ENCODE assay signal across 1 cellular context in the genomic region with DNA sequence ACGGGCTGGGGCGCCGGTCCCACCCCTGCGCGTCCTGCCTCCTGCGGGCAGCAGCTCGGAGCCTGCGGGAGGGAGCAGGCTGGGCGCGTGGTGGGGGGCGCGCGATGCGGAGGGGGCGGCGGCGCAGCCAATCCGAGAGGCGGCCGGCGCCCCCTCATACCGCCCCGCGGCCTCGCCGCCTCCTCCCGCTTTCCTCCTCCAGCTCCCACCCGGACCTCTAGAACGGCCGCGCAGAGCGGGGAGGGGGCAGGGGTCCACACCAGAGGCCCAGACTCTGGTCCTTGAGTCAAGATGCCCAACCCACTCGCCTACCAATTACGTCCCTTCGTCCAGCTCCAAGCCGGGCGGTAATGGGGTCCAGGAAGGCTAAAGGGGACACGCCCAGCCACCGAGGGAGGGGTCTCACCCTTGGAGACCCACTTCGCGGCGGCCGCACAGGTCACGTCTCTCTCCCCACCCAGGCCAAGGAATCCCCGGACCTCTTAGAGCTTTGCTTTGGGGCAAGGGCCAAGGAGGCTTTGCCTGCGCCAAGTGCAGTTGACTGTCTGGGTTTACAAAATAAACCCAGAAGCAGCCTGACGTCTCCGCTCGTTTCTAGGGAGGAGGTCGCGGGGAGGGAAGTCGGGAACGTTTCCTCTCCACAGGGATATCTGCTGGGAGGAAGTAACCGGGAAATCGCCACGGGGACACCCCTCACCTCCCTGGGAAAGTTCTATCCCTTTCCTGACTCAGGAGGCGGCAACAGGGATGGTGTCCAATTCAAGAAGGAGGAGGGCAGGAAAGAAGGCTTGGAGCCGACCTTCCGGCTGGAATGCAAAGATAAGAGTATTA.
A peak's percentile ranks its signal among the peaks of the same experiment; 100 is the strongest.
TF ChIP-seq lines count a peak whose summit lies in the region.

A gene with protein sequence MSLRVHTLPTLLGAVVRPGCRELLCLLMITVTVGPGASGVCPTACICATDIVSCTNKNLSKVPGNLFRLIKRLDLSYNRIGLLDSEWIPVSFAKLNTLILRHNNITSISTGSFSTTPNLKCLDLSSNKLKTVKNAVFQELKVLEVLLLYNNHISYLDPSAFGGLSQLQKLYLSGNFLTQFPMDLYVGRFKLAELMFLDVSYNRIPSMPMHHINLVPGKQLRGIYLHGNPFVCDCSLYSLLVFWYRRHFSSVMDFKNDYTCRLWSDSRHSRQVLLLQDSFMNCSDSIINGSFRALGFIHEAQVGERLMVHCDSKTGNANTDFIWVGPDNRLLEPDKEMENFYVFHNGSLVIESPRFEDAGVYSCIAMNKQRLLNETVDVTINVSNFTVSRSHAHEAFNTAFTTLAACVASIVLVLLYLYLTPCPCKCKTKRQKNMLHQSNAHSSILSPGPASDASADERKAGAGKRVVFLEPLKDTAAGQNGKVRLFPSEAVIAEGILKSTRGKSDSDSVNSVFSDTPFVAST (minus strand): TSS at position 66 of the 831 bp plus-strand sequence. CDS start 957 bp downstream, outside the sequence.

TF ChIP-seq in HEK293, 187 proteins besides CTCF, POLR2A, EP300 and RAD21 (continued from another document and continues in another):
- TF ChIP-seq, protein P1, sequence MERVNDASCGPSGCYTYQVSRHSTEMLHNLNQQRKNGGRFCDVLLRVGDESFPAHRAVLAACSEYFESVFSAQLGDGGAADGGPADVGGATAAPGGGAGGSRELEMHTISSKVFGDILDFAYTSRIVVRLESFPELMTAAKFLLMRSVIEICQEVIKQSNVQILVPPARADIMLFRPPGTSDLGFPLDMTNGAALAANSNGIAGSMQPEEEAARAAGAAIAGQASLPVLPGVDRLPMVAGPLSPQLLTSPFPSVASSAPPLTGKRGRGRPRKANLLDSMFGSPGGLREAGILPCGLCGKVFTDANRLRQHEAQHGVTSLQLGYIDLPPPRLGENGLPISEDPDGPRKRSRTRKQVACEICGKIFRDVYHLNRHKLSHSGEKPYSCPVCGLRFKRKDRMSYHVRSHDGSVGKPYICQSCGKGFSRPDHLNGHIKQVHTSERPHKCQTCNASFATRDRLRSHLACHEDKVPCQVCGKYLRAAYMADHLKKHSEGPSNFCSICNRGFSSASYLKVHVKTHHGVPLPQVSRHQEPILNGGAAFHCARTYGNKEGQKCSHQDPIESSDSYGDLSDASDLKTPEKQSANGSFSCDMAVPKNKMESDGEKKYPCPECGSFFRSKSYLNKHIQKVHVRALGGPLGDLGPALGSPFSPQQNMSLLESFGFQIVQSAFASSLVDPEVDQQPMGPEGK (tag by site-specific recombination; IDR thresholded peaks at IDR 0.05), result peak; percentile 62
- TF ChIP-seq ZNF302 (tag by site-specific recombination; IDR thresholded peaks at IDR 0.05; ENCODE audit: low read depth), result no peak
- TF ChIP-seq, protein P2, sequence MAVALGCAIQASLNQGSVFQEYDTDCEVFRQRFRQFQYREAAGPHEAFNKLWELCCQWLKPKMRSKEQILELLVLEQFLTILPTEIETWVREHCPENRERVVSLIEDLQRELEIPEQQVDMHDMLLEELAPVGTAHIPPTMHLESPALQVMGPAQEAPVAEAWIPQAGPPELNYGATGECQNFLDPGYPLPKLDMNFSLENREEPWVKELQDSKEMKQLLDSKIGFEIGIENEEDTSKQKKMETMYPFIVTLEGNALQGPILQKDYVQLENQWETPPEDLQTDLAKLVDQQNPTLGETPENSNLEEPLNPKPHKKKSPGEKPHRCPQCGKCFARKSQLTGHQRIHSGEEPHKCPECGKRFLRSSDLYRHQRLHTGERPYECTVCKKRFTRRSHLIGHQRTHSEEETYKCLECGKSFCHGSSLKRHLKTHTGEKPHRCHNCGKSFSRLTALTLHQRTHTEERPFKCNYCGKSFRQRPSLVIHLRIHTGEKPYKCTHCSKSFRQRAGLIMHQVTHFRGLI (tag by site-specific recombination; IDR thresholded peaks at IDR 0.05), result no peak
- TF ChIP-seq ZNF202 (tag by site-specific recombination; IDR thresholded peaks at IDR 0.05; ENCODE audit: borderline replicate concordance), result no peak
- TF ChIP-seq ZNF654 (tag by site-specific recombination; IDR thresholded peaks at IDR 0.05; ENCODE audit: low read depth), result no peak
- TF ChIP-seq ZNF391 (tag by site-specific recombination; IDR thresholded peaks at IDR 0.05; ENCODE audit: borderline replicate concordance, low read depth), result no peak
- TF ChIP-seq, protein P3, sequence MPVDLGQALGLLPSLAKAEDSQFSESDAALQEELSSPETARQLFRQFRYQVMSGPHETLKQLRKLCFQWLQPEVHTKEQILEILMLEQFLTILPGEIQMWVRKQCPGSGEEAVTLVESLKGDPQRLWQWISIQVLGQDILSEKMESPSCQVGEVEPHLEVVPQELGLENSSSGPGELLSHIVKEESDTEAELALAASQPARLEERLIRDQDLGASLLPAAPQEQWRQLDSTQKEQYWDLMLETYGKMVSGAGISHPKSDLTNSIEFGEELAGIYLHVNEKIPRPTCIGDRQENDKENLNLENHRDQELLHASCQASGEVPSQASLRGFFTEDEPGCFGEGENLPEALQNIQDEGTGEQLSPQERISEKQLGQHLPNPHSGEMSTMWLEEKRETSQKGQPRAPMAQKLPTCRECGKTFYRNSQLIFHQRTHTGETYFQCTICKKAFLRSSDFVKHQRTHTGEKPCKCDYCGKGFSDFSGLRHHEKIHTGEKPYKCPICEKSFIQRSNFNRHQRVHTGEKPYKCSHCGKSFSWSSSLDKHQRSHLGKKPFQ (tag by site-specific recombination; IDR thresholded peaks at IDR 0.05), result no peak
- 0 out of 2 replicates have a peak, but pooled peaks have one; percentile 49 for TF ChIP-seq ZBTB48 (tag by site-specific recombination; IDR thresholded peaks at IDR 0.05)
- TF ChIP-seq SCRT1 (tag by site-specific recombination; IDR thresholded peaks at IDR 0.05; ENCODE audit: borderline replicate concordance), result no peak
- TF ChIP-seq ZNF426 (tag by site-specific recombination; IDR thresholded peaks at IDR 0.05), result no peak
- TF ChIP-seq, protein P4, sequence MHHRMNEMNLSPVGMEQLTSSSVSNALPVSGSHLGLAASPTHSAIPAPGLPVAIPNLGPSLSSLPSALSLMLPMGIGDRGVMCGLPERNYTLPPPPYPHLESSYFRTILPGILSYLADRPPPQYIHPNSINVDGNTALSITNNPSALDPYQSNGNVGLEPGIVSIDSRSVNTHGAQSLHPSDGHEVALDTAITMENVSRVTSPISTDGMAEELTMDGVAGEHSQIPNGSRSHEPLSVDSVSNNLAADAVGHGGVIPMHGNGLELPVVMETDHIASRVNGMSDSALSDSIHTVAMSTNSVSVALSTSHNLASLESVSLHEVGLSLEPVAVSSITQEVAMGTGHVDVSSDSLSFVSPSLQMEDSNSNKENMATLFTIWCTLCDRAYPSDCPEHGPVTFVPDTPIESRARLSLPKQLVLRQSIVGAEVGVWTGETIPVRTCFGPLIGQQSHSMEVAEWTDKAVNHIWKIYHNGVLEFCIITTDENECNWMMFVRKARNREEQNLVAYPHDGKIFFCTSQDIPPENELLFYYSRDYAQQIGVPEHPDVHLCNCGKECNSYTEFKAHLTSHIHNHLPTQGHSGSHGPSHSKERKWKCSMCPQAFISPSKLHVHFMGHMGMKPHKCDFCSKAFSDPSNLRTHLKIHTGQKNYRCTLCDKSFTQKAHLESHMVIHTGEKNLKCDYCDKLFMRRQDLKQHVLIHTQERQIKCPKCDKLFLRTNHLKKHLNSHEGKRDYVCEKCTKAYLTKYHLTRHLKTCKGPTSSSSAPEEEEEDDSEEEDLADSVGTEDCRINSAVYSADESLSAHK (tag by site-specific recombination; IDR thresholded peaks at IDR 0.05), result no peak
- peak; percentile 78; the same call in 1 of the 2 replicates for TF ChIP-seq ZBTB20 (tag by site-specific recombination; IDR thresholded peaks at IDR 0.05)
- TF ChIP-seq, protein P5, sequence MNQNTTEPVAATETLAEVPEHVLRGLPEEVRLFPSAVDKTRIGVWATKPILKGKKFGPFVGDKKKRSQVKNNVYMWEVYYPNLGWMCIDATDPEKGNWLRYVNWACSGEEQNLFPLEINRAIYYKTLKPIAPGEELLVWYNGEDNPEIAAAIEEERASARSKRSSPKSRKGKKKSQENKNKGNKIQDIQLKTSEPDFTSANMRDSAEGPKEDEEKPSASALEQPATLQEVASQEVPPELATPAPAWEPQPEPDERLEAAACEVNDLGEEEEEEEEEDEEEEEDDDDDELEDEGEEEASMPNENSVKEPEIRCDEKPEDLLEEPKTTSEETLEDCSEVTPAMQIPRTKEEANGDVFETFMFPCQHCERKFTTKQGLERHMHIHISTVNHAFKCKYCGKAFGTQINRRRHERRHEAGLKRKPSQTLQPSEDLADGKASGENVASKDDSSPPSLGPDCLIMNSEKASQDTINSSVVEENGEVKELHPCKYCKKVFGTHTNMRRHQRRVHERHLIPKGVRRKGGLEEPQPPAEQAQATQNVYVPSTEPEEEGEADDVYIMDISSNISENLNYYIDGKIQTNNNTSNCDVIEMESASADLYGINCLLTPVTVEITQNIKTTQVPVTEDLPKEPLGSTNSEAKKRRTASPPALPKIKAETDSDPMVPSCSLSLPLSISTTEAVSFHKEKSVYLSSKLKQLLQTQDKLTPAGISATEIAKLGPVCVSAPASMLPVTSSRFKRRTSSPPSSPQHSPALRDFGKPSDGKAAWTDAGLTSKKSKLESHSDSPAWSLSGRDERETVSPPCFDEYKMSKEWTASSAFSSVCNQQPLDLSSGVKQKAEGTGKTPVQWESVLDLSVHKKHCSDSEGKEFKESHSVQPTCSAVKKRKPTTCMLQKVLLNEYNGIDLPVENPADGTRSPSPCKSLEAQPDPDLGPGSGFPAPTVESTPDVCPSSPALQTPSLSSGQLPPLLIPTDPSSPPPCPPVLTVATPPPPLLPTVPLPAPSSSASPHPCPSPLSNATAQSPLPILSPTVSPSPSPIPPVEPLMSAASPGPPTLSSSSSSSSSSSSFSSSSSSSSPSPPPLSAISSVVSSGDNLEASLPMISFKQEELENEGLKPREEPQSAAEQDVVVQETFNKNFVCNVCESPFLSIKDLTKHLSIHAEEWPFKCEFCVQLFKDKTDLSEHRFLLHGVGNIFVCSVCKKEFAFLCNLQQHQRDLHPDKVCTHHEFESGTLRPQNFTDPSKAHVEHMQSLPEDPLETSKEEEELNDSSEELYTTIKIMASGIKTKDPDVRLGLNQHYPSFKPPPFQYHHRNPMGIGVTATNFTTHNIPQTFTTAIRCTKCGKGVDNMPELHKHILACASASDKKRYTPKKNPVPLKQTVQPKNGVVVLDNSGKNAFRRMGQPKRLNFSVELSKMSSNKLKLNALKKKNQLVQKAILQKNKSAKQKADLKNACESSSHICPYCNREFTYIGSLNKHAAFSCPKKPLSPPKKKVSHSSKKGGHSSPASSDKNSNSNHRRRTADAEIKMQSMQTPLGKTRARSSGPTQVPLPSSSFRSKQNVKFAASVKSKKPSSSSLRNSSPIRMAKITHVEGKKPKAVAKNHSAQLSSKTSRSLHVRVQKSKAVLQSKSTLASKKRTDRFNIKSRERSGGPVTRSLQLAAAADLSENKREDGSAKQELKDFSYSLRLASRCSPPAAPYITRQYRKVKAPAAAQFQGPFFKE (tag by site-specific recombination; IDR thresholded peaks at IDR 0.05; ENCODE audit: borderline replicate concordance), result no peak
- no peak for TF ChIP-seq YY2 (tag by site-specific recombination; IDR thresholded peaks at IDR 0.05)
- TF ChIP-seq, protein P6, sequence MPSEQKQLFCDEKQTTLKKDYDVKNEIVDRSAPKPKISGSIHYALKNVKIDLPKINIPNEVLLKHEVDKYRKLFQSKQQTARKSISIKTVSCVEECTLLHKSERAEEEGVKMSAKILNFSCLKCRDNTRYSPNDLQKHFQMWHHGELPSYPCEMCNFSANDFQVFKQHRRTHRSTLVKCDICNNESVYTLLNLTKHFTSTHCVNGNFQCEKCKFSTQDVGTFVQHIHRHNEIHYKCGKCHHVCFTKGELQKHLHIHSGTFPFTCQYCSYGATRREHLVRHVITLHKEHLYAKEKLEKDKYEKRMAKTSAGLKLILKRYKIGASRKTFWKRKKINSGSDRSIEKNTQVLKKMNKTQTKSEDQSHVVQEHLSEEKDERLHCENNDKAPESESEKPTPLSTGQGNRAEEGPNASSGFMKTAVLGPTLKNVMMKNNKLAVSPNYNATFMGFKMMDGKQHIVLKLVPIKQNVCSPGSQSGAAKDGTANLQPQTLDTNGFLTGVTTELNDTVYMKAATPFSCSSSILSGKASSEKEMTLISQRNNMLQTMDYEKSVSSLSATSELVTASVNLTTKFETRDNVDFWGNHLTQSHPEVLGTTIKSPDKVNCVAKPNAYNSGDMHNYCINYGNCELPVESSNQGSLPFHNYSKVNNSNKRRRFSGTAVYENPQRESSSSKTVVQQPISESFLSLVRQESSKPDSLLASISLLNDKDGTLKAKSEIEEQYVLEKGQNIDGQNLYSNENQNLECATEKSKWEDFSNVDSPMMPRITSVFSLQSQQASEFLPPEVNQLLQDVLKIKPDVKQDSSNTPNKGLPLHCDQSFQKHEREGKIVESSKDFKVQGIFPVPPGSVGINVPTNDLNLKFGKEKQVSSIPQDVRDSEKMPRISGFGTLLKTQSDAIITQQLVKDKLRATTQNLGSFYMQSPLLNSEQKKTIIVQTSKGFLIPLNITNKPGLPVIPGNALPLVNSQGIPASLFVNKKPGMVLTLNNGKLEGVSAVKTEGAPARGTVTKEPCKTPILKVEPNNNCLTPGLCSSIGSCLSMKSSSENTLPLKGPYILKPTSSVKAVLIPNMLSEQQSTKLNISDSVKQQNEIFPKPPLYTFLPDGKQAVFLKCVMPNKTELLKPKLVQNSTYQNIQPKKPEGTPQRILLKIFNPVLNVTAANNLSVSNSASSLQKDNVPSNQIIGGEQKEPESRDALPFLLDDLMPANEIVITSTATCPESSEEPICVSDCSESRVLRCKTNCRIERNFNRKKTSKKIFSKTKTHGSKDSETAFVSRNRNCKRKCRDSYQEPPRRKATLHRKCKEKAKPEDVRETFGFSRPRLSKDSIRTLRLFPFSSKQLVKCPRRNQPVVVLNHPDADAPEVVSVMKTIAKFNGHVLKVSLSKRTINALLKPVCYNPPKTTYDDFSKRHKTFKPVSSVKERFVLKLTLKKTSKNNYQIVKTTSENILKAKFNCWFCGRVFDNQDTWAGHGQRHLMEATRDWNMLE (tag by site-specific recombination; conservative IDR thresholded peaks at IDR 0.05; ENCODE audit: low read depth), result no peak
- TF ChIP-seq ZNF335 (tag by site-specific recombination; conservative IDR thresholded peaks at IDR 0.05), result peak; percentile 98
- no peak for TF ChIP-seq ZNF214 (tag by site-specific recombination; IDR thresholded peaks at IDR 0.05; ENCODE audit: borderline replicate concordance)
- TF ChIP-seq, protein P7, sequence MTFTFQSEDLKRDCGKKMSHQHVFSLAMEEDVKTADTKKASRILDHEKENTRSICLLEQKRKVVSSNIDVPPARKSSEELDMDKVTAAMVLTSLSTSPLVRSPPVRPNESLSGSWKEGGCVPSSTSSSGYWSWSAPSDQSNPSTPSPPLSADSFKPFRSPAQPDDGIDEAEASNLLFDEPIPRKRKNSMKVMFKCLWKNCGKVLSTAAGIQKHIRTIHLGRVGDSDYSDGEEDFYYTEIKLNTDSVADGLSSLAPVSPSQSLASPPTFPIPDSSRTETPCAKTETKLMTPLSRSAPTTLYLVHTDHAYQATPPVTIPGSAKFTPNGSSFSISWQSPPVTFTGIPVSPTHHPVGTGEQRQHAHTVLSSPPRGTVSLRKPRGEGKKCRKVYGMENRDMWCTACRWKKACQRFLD (tag by site-specific recombination; IDR thresholded peaks at IDR 0.05), result no peak
- peak; percentile 48; the same call in 1 of the 2 replicates for TF ChIP-seq KLF8 (tag by site-specific recombination; IDR thresholded peaks at IDR 0.05)
- TF ChIP-seq MYNN (tag by site-specific recombination; IDR thresholded peaks at IDR 0.05; ENCODE audit: borderline replicate concordance), result no peak
- no peak for TF ChIP-seq REPIN1 (tag by site-specific recombination; IDR thresholded peaks at IDR 0.05; ENCODE audit: low read depth)
- no peak for TF ChIP-seq ZNF555 (tag by site-specific recombination; conservative IDR thresholded peaks at IDR 0.05)
- no peak; the same call in 1 of the 2 replicates for TF ChIP-seq OSR2 (tag by site-specific recombination; IDR thresholded peaks at IDR 0.05)
- TF ChIP-seq HOXC10 (CRISPR knock-in tag; IDR thresholded peaks at IDR 0.05), result no peak
- TF ChIP-seq ZNF16 (tag by site-specific recombination; IDR thresholded peaks at IDR 0.05; ENCODE audit: low read depth), result no peak
- no peak for TF ChIP-seq ZNF501 (tag by site-specific recombination; IDR thresholded peaks at IDR 0.05)
- no peak for TF ChIP-seq ZNF350 (tag by site-specific recombination; IDR thresholded peaks at IDR 0.05)
